8 cellular contexts compared by ENCODE assay signal in genomic region chr5:144189800-144190429, GRCh38. TPM values are rescaled to one million over a fixed set of nuclear protein-coding genes. Genes with fewer than 3 reads are reported as not detected.
DNase-seq lines count a peak whose midpoint lies in the region; ATAC-seq and TF ChIP-seq lines count a peak whose summit lies in the region.

No MANE protein-coding gene starts in this region.

- H3K27me3 Mint-ChIP-seq in progenitor cell of endocrine pancreas, result no peaks in the 10 kb centered on the region

- peak; percentile 36 for ATAC-seq in HG02884 (IDR thresholded peaks at IDR 0.05; ENCODE audit: unreplicated experiment)

- H3K9me3 Mint-ChIP-seq in progenitor cell of endocrine pancreas (ENCODE audit: low read depth), result no peaks in the 10 kb centered on the region

- no peak overlapping the region for H3K4me3 Mint-ChIP-seq in progenitor cell of endocrine pancreas (ENCODE audit: low read depth)

- TF ChIP-seq CTCF in progenitor cell of endocrine pancreas (IDR thresholded peaks at IDR 0.05; ENCODE audit: unreplicated experiment), result no peak

- peaks cover 10% of the 10 kb centered on the region for H3K4me1 Mint-ChIP-seq in progenitor cell of endocrine pancreas (ENCODE audit: low read depth)

- peak; percentile 85 for DNase-seq in GF-D8 (lab: John Stamatoyannopoulos, UW)
- DNase-seq in SIG-M5 (lab: John Stamatoyannopoulos, UW), result peak; percentile 64
- peak; percentile 64 for DNase-seq in activated gamma-delta T cell treated with anti-CD3 and anti-CD28 coated beads, Interleukin-2, amount 50 U/mL, for 16 hours (ENCODE audit: low read depth)
- peak; percentile 15 for DNase-seq in mucosa of gallbladder (ENCODE audit: low spot score)
- DNase-seq in NCI-H2107 treated with DMSO at 0.1 percent for 48 hours (lab: John Stamatoyannopoulos, UW; ENCODE audit: unreplicated experiment), result no peak
- no peak for DNase-seq in progenitor cell of endocrine pancreas (ENCODE audit: low spot score, unreplicated experiment)
- DNase-seq in NCI-H524 treated with DMSO at 0.1 percent for 48 hours (lab: John Stamatoyannopoulos, UW), result no peak

- no peak overlapping the region for H3K27ac Mint-ChIP-seq in progenitor cell of endocrine pancreas

- no peaks in the 10 kb centered on the region for H3K36me3 Mint-ChIP-seq in progenitor cell of endocrine pancreas (ENCODE audit: insufficient read depth)

RNA-seq across cellular contexts. Expression of gene KCTD16, which starts 19.2 kb away (rescaled TPM):
- total RNA-seq in mucosa of gallbladder, result 0.35 TPM
- 21.2 and 24.3 TPM in 2 replicates for total RNA-seq in progenitor cell of endocrine pancreas

RNA-seq across cellular contexts. Expression of gene YIPF5, which starts 19.5 kb away (rescaled TPM):
- total RNA-seq in mucosa of gallbladder, result 48.6 TPM
- 44.7 and 46.8 TPM in 2 replicates for total RNA-seq in progenitor cell of endocrine pancreas

Comparison
In these comparisons a context has a peak if more than half of its experiments do, and no peak if none do; other contexts are left out.
1. DNase-seq: peak in GF-D8 (single experiment), SIG-M5 (single experiment), activated gamma-delta T cell treated with anti-CD3 and anti-CD28 coated beads, Interleukin-2, amount 50 U/mL, for 16 hours (single experiment) and mucosa of gallbladder (single experiment); none in NCI-H2107 treated with DMSO at 0.1 percent for 48 hours (single experiment), progenitor cell of endocrine pancreas (single experiment) and NCI-H524 treated with DMSO at 0.1 percent for 48 hours (single experiment).
2. RNA of gene KCTD16, which starts 19.2 kb away (total RNA-seq): 21.2 to 24.3 TPM in progenitor cell of endocrine pancreas; 0.35 TPM in mucosa of gallbladder (single experiment); every median in the first group is over 10 times any median in the second.